7 cellular contexts compared by ENCODE assay signal in the genomic region with DNA sequence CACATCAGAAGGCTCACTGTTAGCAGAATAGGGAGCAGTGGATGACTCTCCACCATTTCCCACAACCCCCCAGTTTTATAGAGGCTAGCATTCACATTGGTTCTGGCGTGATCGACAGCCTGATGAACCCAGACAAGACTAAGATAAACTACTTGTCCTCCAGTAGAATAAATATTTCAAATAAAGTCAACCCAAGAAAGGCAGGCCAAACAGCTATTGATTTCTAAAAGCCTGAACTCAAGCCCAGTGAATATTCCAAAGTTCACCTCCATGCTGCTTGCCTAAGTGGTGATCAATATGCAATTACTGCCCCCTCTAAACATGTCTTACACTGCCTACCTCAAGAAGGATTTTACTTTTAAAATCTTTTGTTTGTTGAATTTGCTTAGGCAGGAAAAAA.
"Had no signal": no experiment of that assay in that cellular context is flagged by ENCODE, and none has a peak within 500 bp of the region (broad histone marks: within the 10 kb centered on the region; RNA-seq: fewer than 3 reads in every experiment).

No MANE protein-coding gene starts in this region.

- ATAC-seq: HCT116 had no signal

- H3K27ac ChIP-seq: GM23248 had no signal

- H3K4me3 Mint-ChIP-seq: HFFc6, IgD-negative memory B cell had no signal

- DNase-seq: GM23248, GOT3, H7, HFFc6 had no signal

- H3K27me3 Mint-ChIP-seq: IgD-negative memory B cell had no signal

- H3K9me3 Mint-ChIP-seq: HFFc6, IgD-negative memory B cell had no signal

- H2AFZ ChIP-seq: GM23248 had no signal

- H3K4me3 ChIP-seq: GM23248, HAP-1 had no signal

- H3K9ac ChIP-seq: GM23248 had no signal

- H3K27ac Mint-ChIP-seq: HFFc6 had no signal

- H3K9me3 ChIP-seq: HAP-1 had no signal
